Comparison of ENCODE assay signal across 18 cellular contexts in the genomic region with DNA sequence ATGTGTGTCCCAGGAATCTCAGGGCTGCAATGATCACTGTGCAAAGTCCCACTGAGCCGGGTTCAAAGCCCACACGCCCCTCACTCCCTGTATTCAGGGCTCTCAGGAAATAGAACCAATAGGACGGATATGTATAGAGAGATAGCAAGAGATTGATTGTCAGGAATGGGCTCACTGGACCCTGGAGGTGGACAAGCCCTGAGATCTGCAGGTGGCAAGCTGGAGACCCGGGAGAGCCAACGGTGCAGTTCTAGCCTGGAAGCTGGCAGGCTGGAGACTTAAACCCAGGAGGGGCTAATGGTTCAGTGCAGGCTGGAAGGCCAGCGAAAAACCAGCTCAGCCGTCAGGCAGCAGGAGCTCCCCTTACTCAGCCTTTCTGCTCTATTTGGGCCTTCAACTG.
"Had no signal": no experiment of that assay in that cellular context is flagged by ENCODE, and none has a peak within 500 bp of the region (broad histone marks: within the 10 kb centered on the region; RNA-seq: fewer than 3 reads in every experiment).

No MANE protein-coding gene starts in this region.

- DNase-seq: KBM-7, MV-4-11, NCI-H1048, NCI-H1105, NCI-H1417, NCI-H1436 treated with DMSO at 0.1 percent for 48 hours, NCI-H1694, NCI-H187 treated with DMSO at 0.1 percent for 48 hours, NCI-H2029 treated with DMSO at 0.1 percent for 48 hours, NCI-H2171 treated with DMSO at 0.1 percent for 48 hours, NCI-H345, NCI-H446 treated with DMSO at 0.1 percent for 48 hours, NCI-H510A treated with DMSO at 0.1 percent for 48 hours, NCI-H526, RPMI8226, SHP77 treated with DMSO at 0.1 percent for 48 hours, SJCRH30 had no signal

- H3K4me3 ChIP-seq: SJCRH30 had no signal

- H3K27ac ChIP-seq: SJCRH30 had no signal

- ATAC-seq: SK-N-SH treated with all-trans-retinoic acid at 6 μM for 48 hours had no signal

- H3K36me3 ChIP-seq: SJCRH30 had no signal
